ENCODE assay signal across 20 cellular contexts in genomic region chr10:76133597-76134255, GRCh38.
A peak's percentile ranks its signal among the peaks of the same experiment; 100 is the strongest.
DNase-seq lines count a peak whose midpoint lies in the region; ATAC-seq lines count a peak whose summit lies in the region.
"Had no signal": no experiment of that assay in that cellular context is flagged by ENCODE, and none has a peak within 500 bp of the region (broad histone marks: within the 10 kb centered on the region; RNA-seq: fewer than 3 reads in every experiment).

No MANE protein-coding gene starts in this region.

- H3K27ac Mint-ChIP-seq in stimulated activated naive CD8-positive, alpha-beta T cell treated with anti-CD3 and anti-CD28 coated beads, Interleukin-15, amount 100 ng/mL, for 72 hours: no peak overlapping the region
- H3K27ac Mint-ChIP-seq: H9; natural killer cell treated with Interleukin-12 subunit alpha and Interleukin-12 subunit beta and Interleukin-15 and Interleukin-18, amount 100 ng/mL, for 72 hours; stimulated activated naive CD8-positive, alpha-beta T cell treated with anti-CD3 and anti-CD28 coated beads, Interleukin-15, Interleukin-2, amounts not matched to agents 100 ng/mL and 50 ng/mL, for 24 hours had no signal

- ATAC-seq in stimulated activated naive CD8-positive, alpha-beta T cell treated with anti-CD3 and anti-CD28 coated beads, Interleukin-15, amount 100 ng/mL, for 72 hours: no peak
- no peak for ATAC-seq in GM19351 (IDR thresholded peaks at IDR 0.05; ENCODE audit: unreplicated experiment)

- H3K4me1 Mint-ChIP-seq in stimulated activated naive CD8-positive, alpha-beta T cell treated with anti-CD3 and anti-CD28 coated beads, Interleukin-15, amount 100 ng/mL, for 72 hours: no peaks in the 10 kb centered on the region

- no peak overlapping the region for H3K4me3 Mint-ChIP-seq in stimulated activated naive CD8-positive, alpha-beta T cell treated with anti-CD3 and anti-CD28 coated beads, Interleukin-15, amount 100 ng/mL, for 72 hours
- H3K4me3 Mint-ChIP-seq: H9; natural killer cell treated with Interleukin-12 subunit alpha and Interleukin-12 subunit beta and Interleukin-15 and Interleukin-18, amount 100 ng/mL, for 72 hours; stimulated activated naive CD8-positive, alpha-beta T cell treated with anti-CD3 and anti-CD28 coated beads, Interleukin-15, Interleukin-2, amounts not matched to agents 100 ng/mL and 50 ng/mL, for 24 hours had no signal

- H3K27me3 Mint-ChIP-seq in stimulated activated naive CD8-positive, alpha-beta T cell treated with anti-CD3 and anti-CD28 coated beads, Interleukin-15, amount 100 ng/mL, for 72 hours: no peaks in the 10 kb centered on the region
- H3K27me3 Mint-ChIP-seq: natural killer cell treated with Interleukin-12 subunit alpha and Interleukin-12 subunit beta and Interleukin-15 and Interleukin-18, amount 100 ng/mL, for 72 hours; stimulated activated naive CD8-positive, alpha-beta T cell treated with anti-CD3 and anti-CD28 coated beads, Interleukin-15, Interleukin-2, amounts not matched to agents 100 ng/mL and 50 ng/mL, for 24 hours had no signal

- peaks cover 0 to 8% of the 10 kb centered on the region in 2 donors for H3K9me3 Mint-ChIP-seq in stimulated activated naive CD8-positive, alpha-beta T cell treated with anti-CD3 and anti-CD28 coated beads, Interleukin-15, amount 100 ng/mL, for 72 hours
- H3K9me3 Mint-ChIP-seq: natural killer cell treated with Interleukin-12 subunit alpha and Interleukin-12 subunit beta and Interleukin-15 and Interleukin-18, amount 100 ng/mL, for 72 hours; stimulated activated naive CD8-positive, alpha-beta T cell treated with anti-CD3 and anti-CD28 coated beads, Interleukin-15, Interleukin-2, amounts not matched to agents 100 ng/mL and 50 ng/mL, for 24 hours had no signal

- DNase-seq in COR-L47 (lab: John Stamatoyannopoulos, UW): peak; percentile 31
- DNase-seq in NCI-H146 (lab: John Stamatoyannopoulos, UW): peak; percentile 99
- peak; percentile 70 for DNase-seq in RPMI7951 (ENCODE audit: low read depth)
- peak; percentile 43 for DNase-seq in myocyte (ENCODE audit: low read depth)
- DNase-seq in HuH-7.5 (ENCODE audit: low spot score): no peak
- DNase-seq in activated CD4-positive, alpha-beta T cell treated with anti-CD3 and anti-CD28 coated beads, Interleukin-2, amount 50 U/mL, for 4 hours: no peak
- DNase-seq in stimulated activated naive CD8-positive, alpha-beta T cell treated with anti-CD3 and anti-CD28 coated beads, Interleukin-15, amount 100 ng/mL, for 72 hours: no peak
- DNase-seq: ACHN; activated CD4-positive, CD25-positive, alpha-beta regulatory T cell; activated effector memory CD4-positive, alpha-beta T cell treated with Interleukin-2 at 50 U/mL for 16 hours; anterior cingulate cortex; foreskin melanocyte; H9; NCI-H2107; SHP77 treated with DMSO at 0.1 percent for 48 hours; stimulated activated CD4-positive, alpha-beta T cell treated with anti-CD3 and anti-CD28 coated beads, Interleukin-15, amount 100 ng/mL, for 24 hours; uterus had no signal

Comparison
In these comparisons a context has a peak if more than half of its experiments do, and no peak if none do; other contexts are left out.
1. DNase-seq: peak in COR-L47 (single experiment), NCI-H146 (single experiment), RPMI7951 (single experiment) and myocyte (single experiment); none in HuH-7.5 (single experiment), activated CD4-positive, alpha-beta T cell treated with anti-CD3 and anti-CD28 coated beads, Interleukin-2, amount 50 U/mL, for 4 hours (0 of 2) and stimulated activated naive CD8-positive, alpha-beta T cell treated with anti-CD3 and anti-CD28 coated beads, Interleukin-15, amount 100 ng/mL, for 72 hours (0 of 2).